ENCODE assay signal across 1 cellular context in the genomic region with DNA sequence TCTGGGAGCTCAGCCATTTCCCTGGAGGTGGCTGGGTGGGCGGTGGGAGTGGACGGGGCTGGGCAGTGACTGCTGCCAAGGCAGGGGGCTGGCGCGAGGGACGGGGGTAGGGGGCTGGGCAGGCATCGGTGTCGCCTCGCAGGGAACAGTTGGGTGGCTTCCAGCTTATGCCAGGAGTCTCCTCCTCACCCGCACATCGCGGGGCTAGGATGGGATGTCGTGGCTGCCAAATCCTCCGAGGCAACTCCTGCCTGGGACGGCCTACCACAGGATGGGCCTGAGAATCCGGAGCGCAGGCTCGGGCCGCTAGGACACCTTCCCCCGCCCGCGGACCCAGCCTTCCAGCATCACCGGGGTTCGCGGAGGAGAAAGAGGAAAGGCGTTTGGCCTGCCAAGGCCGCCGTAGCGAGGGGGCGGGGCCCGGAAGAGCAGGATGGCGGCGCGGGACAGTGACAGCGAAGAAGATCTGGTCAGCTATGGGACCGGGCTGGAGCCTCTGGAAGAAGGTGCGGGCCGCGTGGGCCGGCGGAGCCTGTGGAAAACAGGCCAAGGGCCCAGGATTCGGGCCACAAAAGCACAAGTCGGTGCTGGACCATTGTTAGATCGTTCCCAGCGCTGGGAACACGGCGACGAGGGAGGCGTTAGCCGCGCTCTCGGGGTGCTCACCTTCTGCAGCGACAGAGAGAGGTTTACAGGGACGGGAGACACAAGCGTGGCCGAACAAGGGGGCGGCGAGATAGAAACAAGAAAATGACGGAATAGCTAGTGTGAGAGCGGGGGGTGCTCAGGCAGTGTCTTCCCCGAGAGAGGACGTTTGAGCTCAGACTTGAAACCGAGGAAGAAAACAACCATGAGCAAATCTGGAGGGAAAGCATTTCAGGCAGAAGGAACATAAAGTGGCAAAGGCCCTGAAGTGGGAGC.
TF ChIP-seq lines count a peak whose summit lies in the region.

A gene with protein sequence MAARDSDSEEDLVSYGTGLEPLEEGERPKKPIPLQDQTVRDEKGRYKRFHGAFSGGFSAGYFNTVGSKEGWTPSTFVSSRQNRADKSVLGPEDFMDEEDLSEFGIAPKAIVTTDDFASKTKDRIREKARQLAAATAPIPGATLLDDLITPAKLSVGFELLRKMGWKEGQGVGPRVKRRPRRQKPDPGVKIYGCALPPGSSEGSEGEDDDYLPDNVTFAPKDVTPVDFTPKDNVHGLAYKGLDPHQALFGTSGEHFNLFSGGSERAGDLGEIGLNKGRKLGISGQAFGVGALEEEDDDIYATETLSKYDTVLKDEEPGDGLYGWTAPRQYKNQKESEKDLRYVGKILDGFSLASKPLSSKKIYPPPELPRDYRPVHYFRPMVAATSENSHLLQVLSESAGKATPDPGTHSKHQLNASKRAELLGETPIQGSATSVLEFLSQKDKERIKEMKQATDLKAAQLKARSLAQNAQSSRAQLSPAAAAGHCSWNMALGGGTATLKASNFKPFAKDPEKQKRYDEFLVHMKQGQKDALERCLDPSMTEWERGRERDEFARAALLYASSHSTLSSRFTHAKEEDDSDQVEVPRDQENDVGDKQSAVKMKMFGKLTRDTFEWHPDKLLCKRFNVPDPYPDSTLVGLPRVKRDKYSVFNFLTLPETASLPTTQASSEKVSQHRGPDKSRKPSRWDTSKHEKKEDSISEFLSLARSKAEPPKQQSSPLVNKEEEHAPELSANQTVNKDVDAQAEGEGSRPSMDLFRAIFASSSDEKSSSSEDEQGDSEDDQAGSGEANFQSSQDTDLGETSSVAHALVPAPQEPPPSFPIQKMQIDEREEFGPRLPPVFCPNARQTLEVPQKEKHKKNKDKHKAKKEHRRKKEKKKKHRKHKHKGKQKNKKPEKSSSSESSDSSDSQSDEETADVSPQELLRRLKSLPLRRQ (plus strand): TSS at position 421 of the 921 bp plus-strand sequence. CDS start 13 bp downstream, at position 434.

TF ChIP-seq in K562, 482 proteins besides CTCF, POLR2A, EP300 and RAD21 (continued from another document and continues in another):
- no peak for TF ChIP-seq KAT7 (CRISPR knock-in tag; IDR thresholded peaks at IDR 0.05; ENCODE audit: borderline replicate concordance)
- no peak for TF ChIP-seq RAD51 (IDR thresholded peaks at IDR 0.05; ENCODE audit: borderline replicate concordance, low read depth)
- TF ChIP-seq DPF2 (IDR thresholded peaks at IDR 0.05) = no peak
- peak; percentile 64 for TF ChIP-seq ETS1 (conservative IDR thresholded peaks at IDR 0.05; ENCODE audit: control insufficient read depth, low read depth, low read length)
- TF ChIP-seq RBM39 (optimal IDR thresholded peaks at IDR 0.05; ENCODE audit: low read depth, low read length) = no peak
- TF ChIP-seq, protein P1, sequence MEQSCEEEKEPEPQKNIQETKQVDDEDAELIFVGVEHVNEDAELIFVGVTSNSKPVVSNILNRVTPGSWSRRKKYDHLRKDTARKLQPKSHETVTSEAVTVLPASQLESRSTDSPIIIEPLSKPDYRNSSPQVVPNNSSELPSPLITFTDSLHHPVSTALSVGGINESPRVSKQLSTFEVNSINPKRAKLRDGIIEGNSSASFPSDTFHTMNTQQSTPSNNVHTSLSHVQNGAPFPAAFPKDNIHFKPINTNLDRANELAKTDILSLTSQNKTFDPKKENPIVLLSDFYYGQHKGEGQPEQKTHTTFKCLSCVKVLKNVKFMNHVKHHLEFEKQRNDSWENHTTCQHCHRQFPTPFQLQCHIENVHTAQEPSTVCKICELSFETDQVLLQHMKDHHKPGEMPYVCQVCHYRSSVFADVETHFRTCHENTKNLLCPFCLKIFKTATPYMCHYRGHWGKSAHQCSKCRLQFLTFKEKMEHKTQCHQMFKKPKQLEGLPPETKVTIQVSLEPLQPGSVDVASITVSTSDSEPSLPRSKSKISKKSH (CRISPR knock-in tag; IDR thresholded peaks at IDR 0.05) = no peak
- no peak for TF ChIP-seq STAT5A (IDR thresholded peaks at IDR 0.05; ENCODE audit: borderline replicate concordance, low read length)
- TF ChIP-seq HDAC2 (IDR thresholded peaks at IDR 0.05) = peak; percentile 79
- TF ChIP-seq HMGN3 (IDR thresholded peaks at IDR 0.05; ENCODE audit: borderline replicate concordance, extremely low read depth, insufficient read length, low read depth, low read length) = peak; percentile 66
- no peak for TF ChIP-seq ZKSCAN3 (CRISPR knock-in tag; IDR thresholded peaks at IDR 0.05)
- no peak for TF ChIP-seq EHMT2 (IDR thresholded peaks at IDR 0.05)
- TF ChIP-seq SIN3A (IDR thresholded peaks at IDR 0.05; ENCODE audit: borderline replicate concordance in 2 of 2, control insufficient read depth in 1 of 2, low read depth in 2 of 2, low read length in 2 of 2) = peak; percentile 94; a peak in 3 of 4 replicates
- TF ChIP-seq FIP1L1 (IDR thresholded peaks at IDR 0.05; ENCODE audit: low read depth, low read length, poor library complexity, severe bottlenecking) = peak; percentile 57
- TF ChIP-seq E4F1 (CRISPR knock-in tag; IDR thresholded peaks at IDR 0.05; ENCODE audit: borderline replicate concordance) = no peak
- no peak for TF ChIP-seq CBX2 (IDR thresholded peaks at IDR 0.05; ENCODE audit: insufficient read depth, low read length, poor library complexity, severe bottlenecking)
- TF ChIP-seq, protein P2, sequence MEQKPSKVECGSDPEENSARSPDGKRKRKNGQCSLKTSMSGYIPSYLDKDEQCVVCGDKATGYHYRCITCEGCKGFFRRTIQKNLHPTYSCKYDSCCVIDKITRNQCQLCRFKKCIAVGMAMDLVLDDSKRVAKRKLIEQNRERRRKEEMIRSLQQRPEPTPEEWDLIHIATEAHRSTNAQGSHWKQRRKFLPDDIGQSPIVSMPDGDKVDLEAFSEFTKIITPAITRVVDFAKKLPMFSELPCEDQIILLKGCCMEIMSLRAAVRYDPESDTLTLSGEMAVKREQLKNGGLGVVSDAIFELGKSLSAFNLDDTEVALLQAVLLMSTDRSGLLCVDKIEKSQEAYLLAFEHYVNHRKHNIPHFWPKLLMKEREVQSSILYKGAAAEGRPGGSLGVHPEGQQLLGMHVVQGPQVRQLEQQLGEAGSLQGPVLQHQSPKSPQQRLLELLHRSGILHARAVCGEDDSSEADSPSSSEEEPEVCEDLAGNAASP (IDR thresholded peaks at IDR 0.05) = no peak
- no peak for TF ChIP-seq ELK3 (CRISPR knock-in tag; IDR thresholded peaks at IDR 0.05)
- TF ChIP-seq IRF2 (CRISPR knock-in tag; IDR thresholded peaks at IDR 0.05) = no peak
- peak; percentile 90 for TF ChIP-seq CREM (IDR thresholded peaks at IDR 0.05; ENCODE audit: low read depth)
- no peak for TF ChIP-seq DNMT1 (IDR thresholded peaks at IDR 0.05)
- peak in 1 of 2 experiments; percentile 16 for TF ChIP-seq E2F6 (IDR thresholded peaks at IDR 0.05; ENCODE audit: borderline replicate concordance in 1 of 2, extremely low read depth in 1 of 2, insufficient read depth in 1 of 2, insufficient read length in 1 of 2, low read depth in 1 of 2, low read length in 1 of 2, poor library complexity in 1 of 2, severe bottlenecking in 1 of 2)
- no peak for TF ChIP-seq SFPQ (IDR thresholded peaks at IDR 0.05; ENCODE audit: low read depth, low read length)
- TF ChIP-seq NR2F6 (CRISPR knock-in tag; IDR thresholded peaks at IDR 0.05) = no peak
- TF ChIP-seq TBP (optimal IDR thresholded peaks at IDR 0.05; ENCODE audit: low read depth, low read length) = peak; percentile 67
- no peak for TF ChIP-seq ZNF316 (IDR thresholded peaks at IDR 0.05)
- TF ChIP-seq ZBTB1 (CRISPR knock-in tag; IDR thresholded peaks at IDR 0.05; ENCODE audit: borderline replicate concordance, low read depth) = no peak
- no peak for TF ChIP-seq ZNF212 (CRISPR knock-in tag; IDR thresholded peaks at IDR 0.05)
- no peak for TF ChIP-seq ZNF586 (CRISPR knock-in tag; conservative IDR thresholded peaks at IDR 0.05)
- TF ChIP-seq, protein P3, sequence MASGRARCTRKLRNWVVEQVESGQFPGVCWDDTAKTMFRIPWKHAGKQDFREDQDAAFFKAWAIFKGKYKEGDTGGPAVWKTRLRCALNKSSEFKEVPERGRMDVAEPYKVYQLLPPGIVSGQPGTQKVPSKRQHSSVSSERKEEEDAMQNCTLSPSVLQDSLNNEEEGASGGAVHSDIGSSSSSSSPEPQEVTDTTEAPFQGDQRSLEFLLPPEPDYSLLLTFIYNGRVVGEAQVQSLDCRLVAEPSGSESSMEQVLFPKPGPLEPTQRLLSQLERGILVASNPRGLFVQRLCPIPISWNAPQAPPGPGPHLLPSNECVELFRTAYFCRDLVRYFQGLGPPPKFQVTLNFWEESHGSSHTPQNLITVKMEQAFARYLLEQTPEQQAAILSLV (tag; IDR thresholded peaks at IDR 0.05) = no peak
- TF ChIP-seq MEF2A (IDR thresholded peaks at IDR 0.05; ENCODE audit: control insufficient read depth, low read depth, low read length) = no peak
- no peak for TF ChIP-seq ZNF239 (CRISPR knock-in tag; IDR thresholded peaks at IDR 0.05)
- no peak for TF ChIP-seq SRSF3 (IDR thresholded peaks at IDR 0.05; ENCODE audit: insufficient read depth, low read length)
- TF ChIP-seq HDAC6 (IDR thresholded peaks at IDR 0.05; ENCODE audit: low read depth, low read length) = no peak
- peak; percentile 61; the same call in 1 of the 2 replicates for TF ChIP-seq MYC (IDR thresholded peaks at IDR 0.05; ENCODE audit: low read depth, low read length)
- 0 out of 2 replicates have a peak, but pooled peaks have one; percentile 49 for TF ChIP-seq MYC (CRISPR knock-in tag; IDR thresholded peaks at IDR 0.05; ENCODE audit: borderline replicate concordance, low read depth)
- no peak for TF ChIP-seq OTX1 (CRISPR knock-in tag; IDR thresholded peaks at IDR 0.05)
- peak; percentile 94 for TF ChIP-seq PHF20 (IDR thresholded peaks at IDR 0.05; ENCODE audit: partially characterized antibody)
- no peak for TF ChIP-seq SAFB2 (IDR thresholded peaks at IDR 0.05; ENCODE audit: borderline replicate concordance, low read depth, low read length, severe bottlenecking)
- no peak for TF ChIP-seq ETS2 (tag; IDR thresholded peaks at IDR 0.05; ENCODE audit: borderline replicate concordance, poor library complexity, severe bottlenecking)
- peak; percentile 87 for TF ChIP-seq KLF16 (IDR thresholded peaks at IDR 0.05)
- TF ChIP-seq ZZZ3 (IDR thresholded peaks at IDR 0.05) = 0 out of 2 replicates have a peak, but pooled peaks have one; percentile 21
- no peak for TF ChIP-seq FOS (IDR thresholded peaks at IDR 0.05; ENCODE audit: extremely low read depth, insufficient read length)
- no peak for TF ChIP-seq NR3C1 (CRISPR knock-in tag; IDR thresholded peaks at IDR 0.05)
- no peak for TF ChIP-seq CCNT2 (IDR thresholded peaks at IDR 0.05; ENCODE audit: borderline replicate concordance, extremely low read depth, insufficient read length, low read depth, low read length)
- TF ChIP-seq SRSF7 (optimal IDR thresholded peaks at IDR 0.05; ENCODE audit: low read depth, low read length) = no peak
